ENCODE assay signal across 9 cellular contexts in the genomic region with DNA sequence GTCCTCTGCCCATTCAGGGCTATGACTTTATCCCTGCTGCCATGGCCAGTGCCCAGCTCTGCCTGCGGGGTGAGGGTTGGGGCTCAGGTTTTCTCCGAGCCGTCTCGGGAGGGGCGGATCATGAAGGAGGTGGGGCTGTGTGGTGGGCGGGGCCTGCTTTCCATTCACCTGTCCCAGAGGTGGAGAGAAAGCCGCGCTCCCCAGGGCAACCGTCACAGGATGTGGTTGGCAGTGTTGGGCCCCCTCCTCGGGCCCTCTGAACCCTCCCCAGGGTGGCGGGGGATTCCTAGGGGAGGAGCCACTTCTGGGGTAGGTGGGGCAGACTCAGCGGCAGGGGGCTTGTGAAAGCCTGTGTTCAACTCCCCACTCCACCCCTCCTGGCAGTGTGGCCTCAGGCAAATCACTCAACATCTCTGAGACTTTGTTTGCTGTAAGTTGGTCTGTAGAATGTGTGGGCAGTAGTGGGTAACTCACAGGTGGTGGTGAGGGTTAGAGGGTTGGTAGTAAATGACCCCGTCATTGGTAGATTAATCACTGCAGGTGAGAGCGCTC. TPM values are rescaled to one million over a fixed set of nuclear protein-coding genes. Genes with fewer than 3 reads are reported as not detected.
A peak's percentile ranks its signal among the peaks of the same experiment; 100 is the strongest.
DNase-seq lines count a peak whose midpoint lies in the region; ATAC-seq and TF ChIP-seq lines count a peak whose summit lies in the region.
"Had no signal": no experiment of that assay in that cellular context is flagged by ENCODE, and none has a peak within 500 bp of the region (broad histone marks: within the 10 kb centered on the region; RNA-seq: fewer than 3 reads in every experiment).

No MANE protein-coding gene starts in this region.

- H3K4me3 ChIP-seq in endodermal cell (ENCODE audit: low read length) (no peak overlapping the region), aorta (ENCODE audit: low read length in 2 of 2) (no peak overlapping the region)

- H3K27me3 Mint-ChIP-seq in endodermal cell (ENCODE audit: insufficient read depth): peaks cover 78% of the 10 kb centered on the region
- H3K27me3 Mint-ChIP-seq: brain had no signal

- no peaks in the 10 kb centered on the region for H3K36me3 ChIP-seq in endodermal cell (ENCODE audit: control insufficient read depth, insufficient read depth, low read length)
- no peaks in the 10 kb centered on the region for H3K36me3 ChIP-seq in aorta (ENCODE audit: control insufficient read depth in 1 of 2, insufficient read depth in 2 of 2, low read length in 1 of 2)

- H3K4me1 ChIP-seq in endodermal cell (ENCODE audit: control insufficient read depth, insufficient read depth, low read length) (no peaks in the 10 kb centered on the region), aorta (ENCODE audit: control insufficient read depth in 1 of 2, insufficient read depth in 2 of 2, low read length in 2 of 2) (no peaks in the 10 kb centered on the region)

- no peak overlapping the region for H3K9ac ChIP-seq in endodermal cell (ENCODE audit: extremely low read depth, low read length, poor library complexity, severe bottlenecking)

- peak; percentile 48 for ATAC-seq in GM21825 (IDR thresholded peaks at IDR 0.05; ENCODE audit: unreplicated experiment)
- no peak for ATAC-seq in aorta (ENCODE audit: low FRiP score)

- no peak for TF ChIP-seq CTCF in endodermal cell (conservative IDR thresholded peaks at IDR 0.05)

- H3K27ac ChIP-seq in endodermal cell (ENCODE audit: low read depth, low read length) (no peak overlapping the region), aorta (ENCODE audit: low read depth in 1 of 2, low read length in 2 of 2) (no peak overlapping the region)

- no peaks in the 10 kb centered on the region for H3K9me3 Mint-ChIP-seq in endodermal cell

- H3K4me3 Mint-ChIP-seq in endodermal cell: peak overlapping the region; percentile 40
- H3K4me3 Mint-ChIP-seq: brain had no signal

- peaks cover 68% of the 10 kb centered on the region for H3K27me3 ChIP-seq in endodermal cell (ENCODE audit: control insufficient read depth, insufficient read depth, low read length, poor library complexity, severe bottlenecking)
- H3K27me3 ChIP-seq in aorta (ENCODE audit: control insufficient read depth in 1 of 2, insufficient read depth in 2 of 2, low read length in 1 of 2): no peaks in the 10 kb centered on the region

- no peaks in the 10 kb centered on the region for H3K36me3 Mint-ChIP-seq in endodermal cell (ENCODE audit: low read depth)
- H3K36me3 Mint-ChIP-seq: brain had no signal

- 25 to 73% methylated on average over 2 to 12 of the region's 14 CpGs for WGBS in endodermal cell (ENCODE audit: insufficient coverage in 1 of 2, insufficient read length in 1 of 2), 2 experiments
- 13 to 14% methylated on average over 13 to 14 of the region's 14 CpGs for WGBS in aorta, 2 donors

- DNase-seq in activated CD4-positive, alpha-beta T cell treated with anti-CD3 and anti-CD28 coated beads for 48 hours: peak; percentile 89
- peak; percentile 91 for DNase-seq in endodermal cell
- DNase-seq in stimulated activated CD4-positive, alpha-beta T cell treated with anti-CD3 and anti-CD28 coated beads, Interleukin-2, amount 100 ng/mL, for 4 hours (ENCODE audit: low read depth): peak; percentile 84
- DNase-seq in anterior cingulate cortex (lab: John Stamatoyannopoulos, UW): no peak
- no peak for DNase-seq in kidney glomerular epithelial cell (lab: John Stamatoyannopoulos, UW)
- no peak for DNase-seq in HuH-7 (ENCODE audit: low spot score)
- DNase-seq in aorta: no peak

- peaks cover 7% of the 10 kb centered on the region for H3K4me1 Mint-ChIP-seq in endodermal cell

- H3K9me3 ChIP-seq in endodermal cell (ENCODE audit: control insufficient read depth, low read length) (no peaks in the 10 kb centered on the region), aorta (ENCODE audit: control insufficient read depth, low read length) (peaks cover 3% of the 10 kb centered on the region)

- intact Hi-C loops in aorta (cut with DNase I): no loop called here

- no peak overlapping the region for H3K27ac Mint-ChIP-seq in endodermal cell

RNA-seq across cellular contexts. Expression of a gene that starts 50.3 kb away (rescaled TPM):
- total RNA-seq in endodermal cell (1 to 10 TPM; 1.5 to 1.6 TPM), aorta (1 to 10 TPM; 1.6 to 2.2 TPM)
- 0.57 TPM for polyA plus RNA-seq in endodermal cell (2013, experiment 1 of 2)
- polyA plus RNA-seq in endodermal cell (2013, experiment 2 of 2): 0.50 TPM
- 1 to 10 TPM; 1.3 TPM for polyA plus RNA-seq in aorta

Comparison
In these comparisons a context has a peak if more than half of its experiments do, and no peak if none do; other contexts are left out.
1. DNase-seq: peak in activated CD4-positive, alpha-beta T cell treated with anti-CD3 and anti-CD28 coated beads for 48 hours (single experiment), endodermal cell (single experiment) and stimulated activated CD4-positive, alpha-beta T cell treated with anti-CD3 and anti-CD28 coated beads, Interleukin-2, amount 100 ng/mL, for 4 hours (single experiment); none in anterior cingulate cortex (0 of 58), kidney glomerular epithelial cell (single experiment), HuH-7 (single experiment) and aorta (0 of 2).